In the genomic region with DNA sequence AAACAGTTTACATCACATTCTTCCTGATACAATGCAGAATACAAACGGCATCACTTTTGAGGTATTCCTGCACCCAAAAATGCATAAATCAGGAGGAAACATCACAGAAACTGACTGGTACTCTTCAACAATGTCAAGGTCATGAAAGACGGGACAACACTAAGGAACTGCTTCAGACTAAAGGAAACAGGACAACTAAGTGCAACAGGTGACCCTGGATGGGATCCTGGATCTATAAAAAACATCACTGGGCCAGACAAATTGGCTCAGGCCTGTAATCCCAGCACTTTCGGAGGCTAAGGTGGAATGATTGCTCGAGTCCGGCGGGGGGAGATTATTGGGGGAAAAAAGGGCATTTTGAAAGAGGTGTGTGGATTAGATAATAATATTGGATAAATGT, we compare ENCODE assay signal across 28 cellular contexts.
"Had no signal": no experiment of that assay in that cellular context is flagged by ENCODE, and none has a peak within 500 bp of the region (broad histone marks: within the 10 kb centered on the region; RNA-seq: fewer than 3 reads in every experiment).

No MANE protein-coding gene starts in this region.

- H3K9me3 Mint-ChIP-seq: stimulated activated effector memory CD8-positive, alpha-beta T cell treated with anti-CD3 and anti-CD28 coated beads, Interleukin-12 subunit alpha, Interleukin-12 subunit beta, amount 100 ng/mL, for 72 hours; stimulated activated naive B cell treated with anti-CD40 and anti-IgM and Interleukin-4, amounts not matched to agents 10 μg/mL and 1 μg/mL and 100 μg/mL, for 72 hours; stimulated activated naive CD8-positive, alpha-beta T cell treated with anti-CD3 and anti-CD28 coated beads, Interleukin-15, amount 100 ng/mL, for 72 hours; stimulated activated naive CD8-positive, alpha-beta T cell treated with anti-CD3 and anti-CD28 coated beads, Interleukin-15, Interleukin-2, amounts not matched to agents 100 ng/mL and 50 ng/mL, for 24 hours; type B pancreatic cell had no signal

- H3K4me1 Mint-ChIP-seq: stimulated activated effector memory CD8-positive, alpha-beta T cell treated with anti-CD3 and anti-CD28 coated beads, Interleukin-12 subunit alpha, Interleukin-12 subunit beta, amount 100 ng/mL, for 72 hours; stimulated activated naive CD8-positive, alpha-beta T cell treated with anti-CD3 and anti-CD28 coated beads, Interleukin-15, amount 100 ng/mL, for 72 hours had no signal

- H3K9me3 ChIP-seq: suprapubic skin, testis, thoracic aorta, thyroid gland, tibial artery, transverse colon, upper lobe of left lung, upper lobe of right lung, uterus, vagina had no signal

- DNase-seq: stimulated activated CD4-positive, alpha-beta T cell treated with anti-CD3 and anti-CD28 coated beads, Interleukin-2, amount 100 ng/mL, for 48 hours; stimulated activated CD4-positive, alpha-beta T cell treated with anti-CD3 and anti-CD28 coated beads, Interleukin-4, amount 100 ng/mL, for 1 hour; stimulated activated CD4-positive, alpha-beta T cell treated with anti-CD3 and anti-CD28 coated beads, Interleukin-4, amount 100 ng/mL, for 24 hours; stimulated activated CD4-positive, alpha-beta T cell treated with anti-CD3 and anti-CD28 coated beads, Interleukin-4, amount 100 ng/mL, for 4 hours; stimulated activated CD8-positive, alpha-beta memory T cell treated with anti-CD3 and anti-CD28 coated beads, Interleukin-4, amount 100 ng/mL, for 48 hours; stimulated activated naive B cell treated with anti-CD40 and anti-IgM and Interleukin-4, amounts not matched to agents 10 μg/mL and 1 μg/mL and 100 μg/mL, for 72 hours; stimulated activated naive CD4-positive, alpha-beta T cell; stimulated activated naive CD4-positive, alpha-beta T cell treated with Interleukin-2 at 50 U/mL for 16 hours; stimulated activated naive CD8-positive, alpha-beta T cell treated with anti-CD3 and anti-CD28 coated beads, Interleukin-15, amount 100 ng/mL, for 72 hours; stimulated activated naive CD8-positive, alpha-beta T cell treated with anti-CD3 and anti-CD28 coated beads, Interleukin-15, Interleukin-2, amounts not matched to agents 100 U/mL and 50 U/mL, for 24 hours; stomach; substantia nigra; testis; thyroid gland; tibial artery; transverse colon; trophoblast cell; upper lobe of left lung; upper lobe of right lung; uterus had no signal

- H3K4me3 Mint-ChIP-seq: stimulated activated effector memory CD8-positive, alpha-beta T cell treated with anti-CD3 and anti-CD28 coated beads, Interleukin-12 subunit alpha, Interleukin-12 subunit beta, amount 100 ng/mL, for 72 hours; stimulated activated memory B cell treated with anti-CD40 and anti-IgM and Interleukin-4, amounts not matched to agents 10 μg/mL and 1 μg/mL and 100 μg/mL, for 72 hours; stimulated activated naive B cell treated with anti-CD40 and anti-IgM and Interleukin-4, amounts not matched to agents 10 μg/mL and 1 μg/mL and 100 μg/mL, for 72 hours; stimulated activated naive CD8-positive, alpha-beta T cell treated with anti-CD3 and anti-CD28 coated beads, Interleukin-15, amount 100 ng/mL, for 72 hours; stimulated activated naive CD8-positive, alpha-beta T cell treated with anti-CD3 and anti-CD28 coated beads, Interleukin-15, Interleukin-2, amounts not matched to agents 100 ng/mL and 50 ng/mL, for 24 hours; type B pancreatic cell had no signal

- H3K27ac Mint-ChIP-seq: stimulated activated effector memory CD8-positive, alpha-beta T cell treated with anti-CD3 and anti-CD28 coated beads, Interleukin-12 subunit alpha, Interleukin-12 subunit beta, amount 100 ng/mL, for 72 hours; stimulated activated memory B cell treated with anti-CD40 and anti-IgM and Interleukin-4, amounts not matched to agents 10 μg/mL and 1 μg/mL and 100 μg/mL, for 72 hours; stimulated activated naive B cell treated with anti-CD40 and anti-IgM and Interleukin-4, amounts not matched to agents 10 μg/mL and 1 μg/mL and 100 μg/mL, for 72 hours; stimulated activated naive CD8-positive, alpha-beta T cell treated with anti-CD3 and anti-CD28 coated beads, Interleukin-15, amount 100 ng/mL, for 72 hours; stimulated activated naive CD8-positive, alpha-beta T cell treated with anti-CD3 and anti-CD28 coated beads, Interleukin-15, Interleukin-2, amounts not matched to agents 100 ng/mL and 50 ng/mL, for 24 hours; type B pancreatic cell had no signal

- H3K36me3 ChIP-seq: stomach, suprapubic skin, thoracic aorta, thyroid gland, tibial artery, tibial nerve, transverse colon, upper lobe of right lung, uterus, vagina had no signal

- ATAC-seq: stimulated activated effector memory CD8-positive, alpha-beta T cell treated with anti-CD3 and anti-CD28 coated beads, Interleukin-12 subunit alpha, Interleukin-12 subunit beta, amount 100 ng/mL, for 72 hours; stimulated activated memory B cell treated with anti-CD40 and anti-IgM and Interleukin-4, amounts not matched to agents 10 μg/mL and 1 μg/mL and 100 μg/mL, for 72 hours; stimulated activated naive B cell treated with anti-CD40 and anti-IgM and Interleukin-4, amounts not matched to agents 10 μg/mL and 1 μg/mL and 100 μg/mL, for 72 hours; stimulated activated naive CD8-positive, alpha-beta T cell treated with anti-CD3 and anti-CD28 coated beads, Interleukin-15, amount 100 ng/mL, for 72 hours; stimulated activated naive CD8-positive, alpha-beta T cell treated with anti-CD3 and anti-CD28 coated beads, Interleukin-15, Interleukin-2, amounts not matched to agents 100 U/mL and 50 U/mL, for 24 hours; upper lobe of right lung had no signal

- H3K27ac ChIP-seq: stomach, suprapubic skin, testis, thoracic aorta, thyroid gland, tibial artery, tibial nerve, transverse colon, upper lobe of left lung, upper lobe of right lung, uterus, vagina had no signal

- H3K4me3 ChIP-seq: stomach, suprapubic skin, testis, thoracic aorta, thyroid gland, tibial artery, tibial nerve, transverse colon, upper lobe of left lung, upper lobe of right lung, uterus, vagina had no signal

- H3K27me3 ChIP-seq: testis, thyroid gland had no signal

- H3K36me3 Mint-ChIP-seq: stimulated activated effector memory CD8-positive, alpha-beta T cell treated with anti-CD3 and anti-CD28 coated beads, Interleukin-12 subunit alpha, Interleukin-12 subunit beta, amount 100 ng/mL, for 72 hours; stimulated activated memory B cell treated with anti-CD40 and anti-IgM and Interleukin-4, amounts not matched to agents 10 μg/mL and 1 μg/mL and 100 μg/mL, for 72 hours; stimulated activated naive B cell treated with anti-CD40 and anti-IgM and Interleukin-4, amounts not matched to agents 10 μg/mL and 1 μg/mL and 100 μg/mL, for 72 hours had no signal

- H3K4me1 ChIP-seq: testis, upper lobe of right lung had no signal
